8 cellular contexts compared by ENCODE assay signal in genomic region chr5:10607023-10607665, GRCh38. TPM values are rescaled to one million over a fixed set of nuclear protein-coding genes. Genes with fewer than 3 reads are reported as not detected.
DNase-seq lines count a peak whose midpoint lies in the region; ATAC-seq and TF ChIP-seq lines count a peak whose summit lies in the region.

No MANE protein-coding gene starts in this region.

- H3K27me3 ChIP-seq in mammary epithelial cell (ENCODE audit: insufficient read depth, low read length) (no peaks in the 10 kb centered on the region), brain microvascular endothelial cell (replicated peaks) (no peaks in the 10 kb centered on the region)

- no peaks in the 10 kb centered on the region for H3K9me3 Mint-ChIP-seq in MCF 10A (ENCODE audit: unreplicated experiment)

- no peak overlapping the region for H3K9ac ChIP-seq in mammary epithelial cell (ENCODE audit: insufficient read depth, low read length)

- H3K4me1 Mint-ChIP-seq in MCF 10A (ENCODE audit: insufficient read depth, unreplicated experiment): peaks cover 7% of the 10 kb centered on the region

- ATAC-seq in HG02943 (IDR thresholded peaks at IDR 0.05; ENCODE audit: low read depth, unreplicated experiment): peak; percentile 87

- H3K36me3 Mint-ChIP-seq in MCF 10A (ENCODE audit: insufficient read depth, unreplicated experiment): no peaks in the 10 kb centered on the region

- peak; percentile 23 for DNase-seq in MCF 10A (ENCODE audit: unreplicated experiment)
- no peak for DNase-seq in mammary epithelial cell
- DNase-seq in NCI-H345 (lab: John Stamatoyannopoulos, UW): peak; percentile 91
- peak; percentile 84 for DNase-seq in brain microvascular endothelial cell
- DNase-seq in myocyte (ENCODE audit: low read depth): peak; percentile 57
- no peak for DNase-seq in NCI-H1930 (lab: John Stamatoyannopoulos, UW)
- DNase-seq in LoVo (ENCODE audit: low spot score): no peak

- H3K4me2 ChIP-seq in mammary epithelial cell (ENCODE audit: insufficient read depth, low read depth, low read length): no peak overlapping the region

- no peaks in the 10 kb centered on the region for H3K9me3 ChIP-seq in mammary epithelial cell (replicated peaks; ENCODE audit: insufficient read depth, low read length)

- POLR2A ChIA-PET in MCF 10A (lab: Yijun Ruan, JAX): interaction anchor here (0.7 kb wide), 1 partner anchor 165 kb away, joined by 3 read pairs; no protein-coding TSS in a partner anchor

- H4K20me1 ChIP-seq in mammary epithelial cell (ENCODE audit: insufficient read depth, low read length): no peaks in the 10 kb centered on the region

- no peaks in the 10 kb centered on the region for H3K27me3 Mint-ChIP-seq in MCF 10A (ENCODE audit: insufficient read depth, unreplicated experiment)

- H3K4me3 ChIP-seq in mammary epithelial cell (replicated peaks in 1 of 3; ENCODE audit: insufficient read depth in 1 of 3, low read depth in 2 of 3, low read length in 3 of 3) (no peak overlapping the region), brain microvascular endothelial cell (ENCODE audit: low read depth, low read length) (no peak overlapping the region)

- H2AFZ ChIP-seq in mammary epithelial cell (ENCODE audit: low read depth, low read length): no peak overlapping the region

- in situ Hi-C loops in mammary epithelial cell (cut with MboI; ENCODE audit: low sequenced_read_pairs in 2 of 2): no loop called here
- in situ Hi-C loops in brain microvascular endothelial cell (cut with HindIII; ENCODE audit: low pct_ligation_motif_present, low sequenced_read_pairs): no loop called here

- H3K4me1 ChIP-seq in mammary epithelial cell (ENCODE audit: insufficient read depth, low read length): peaks cover under 1% of the 10 kb centered on the region

- intact Hi-C loops in MCF 10A (cut with micrococcal nuclease): no loop called here
- intact Hi-C loops in mammary epithelial cell (cut with micrococcal nuclease): no loop called here

- H3K4me3 Mint-ChIP-seq in MCF 10A (ENCODE audit: unreplicated experiment): no peak overlapping the region

- H3K27ac Mint-ChIP-seq in MCF 10A (ENCODE audit: low read depth, unreplicated experiment): no peak overlapping the region

- BruUV-seq in MCF 10A (replicated peaks; lab: Mats Ljungman, UMichigan) (no TSS peak), mammary epithelial cell (replicated peaks; lab: Mats Ljungman, UMichigan) (no TSS peak)

- H3K79me2 ChIP-seq in mammary epithelial cell (ENCODE audit: insufficient read depth, low read length): no peaks in the 10 kb centered on the region

- CTCF ChIA-PET in MCF 10A (lab: Yijun Ruan, JAX): interaction anchor here (0.6 to 2.9 kb wide), 4 partner anchors 17 to 360 kb away, joined by 3 to 20 read pairs (median 12); no protein-coding TSS in a partner anchor
- CTCF ChIA-PET in mammary epithelial cell (lab: Charles Lee; ENCODE audit: low non-redundant PET): no interaction called here

- TF ChIP-seq CTCF in MCF 10A (IDR thresholded peaks at IDR 0.05; ENCODE audit: unreplicated experiment) (no peak), mammary epithelial cell (conservative IDR thresholded peaks at IDR 0.05 in 1 of 2, IDR thresholded peaks at IDR 0.05 in 1 of 2; ENCODE audit: extremely low read depth in 1 of 2, insufficient read depth in 1 of 2, low read depth in 1 of 2, low read length in 2 of 2) (no peak), brain microvascular endothelial cell (IDR thresholded peaks at IDR 0.05; ENCODE audit: low read depth, low read length, missing control alignments) (no peak)

- H3K27ac ChIP-seq in mammary epithelial cell (ENCODE audit: insufficient read depth, low read depth, low read length) (no peak overlapping the region), brain microvascular endothelial cell (peak overlapping the region; percentile 49)

- 82% methylated on average over 11 of the region's 13 CpGs for WGBS in mammary epithelial cell (ENCODE audit: low coverage, missing lambda C conversion rate)

- H3K36me3 ChIP-seq in mammary epithelial cell (ENCODE audit: insufficient read depth, low read length) (no peaks in the 10 kb centered on the region), brain microvascular endothelial cell (replicated peaks) (no peaks in the 10 kb centered on the region)

- dilution Hi-C loops in mammary epithelial cell (cut with HindIII; ENCODE audit: low sequenced_read_pairs): loop anchor here (5.0 kb wide), 1 partner anchor 125 kb away; no protein-coding TSS in a partner anchor

RNA-seq across cellular contexts. Expression of gene ANKRD33B, which starts 43.3 kb away (rescaled TPM):
- 3.1 TPM in 2 replicates for total RNA-seq in MCF 10A (2022)
- 1 to 10 TPM in 1 of 2 donors, under 1 TPM in 1; under 0.01 to 1.8 TPM for total RNA-seq in mammary epithelial cell
- polyA plus RNA-seq in mammary epithelial cell: 0.50 TPM
- polyA minus RNA-seq in mammary epithelial cell: 2.3 TPM
- total RNA-seq in myocyte: 1.0 and 3.1 TPM in 2 replicates
- 4.3 TPM for polyA plus RNA-seq in myocyte (2012)

Comparison
In these comparisons a context has a peak if more than half of its experiments do, and no peak if none do; other contexts are left out.
1. DNase-seq: peak in MCF 10A (single experiment), NCI-H345 (single experiment), brain microvascular endothelial cell (single experiment) and myocyte (single experiment); none in mammary epithelial cell (single experiment), NCI-H1930 (0 of 2) and LoVo (single experiment).